ENCODE assay signal across 8 cellular contexts in the genomic region with DNA sequence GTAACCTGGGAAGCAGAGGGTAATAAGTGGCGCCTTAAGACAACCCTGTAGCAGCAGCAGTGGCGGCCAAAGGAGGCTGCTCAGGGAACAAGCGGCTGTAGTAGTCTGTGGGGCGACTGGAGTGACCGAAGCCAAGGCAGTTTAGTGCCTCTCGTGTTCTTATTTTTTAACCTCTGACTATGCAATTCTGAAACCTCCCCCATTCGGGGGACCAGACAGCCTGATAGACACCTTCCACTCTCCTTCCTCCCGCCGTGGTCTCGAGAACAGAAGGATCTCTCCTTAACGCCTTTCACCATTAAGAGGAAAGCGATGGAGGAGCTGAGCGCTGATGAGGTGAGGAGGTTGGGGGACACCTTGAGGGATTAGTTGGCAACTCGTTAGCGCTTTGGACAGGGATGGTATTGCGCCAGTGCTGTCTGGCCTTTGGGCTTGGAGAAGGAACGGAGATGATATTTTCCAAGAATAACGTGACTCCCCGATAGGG. TPM values are rescaled to one million over a fixed set of nuclear protein-coding genes. Genes with fewer than 3 reads are reported as not detected.
DNase-seq lines count a peak whose midpoint lies in the region; ATAC-seq and TF ChIP-seq lines count a peak whose summit lies in the region.

No MANE protein-coding gene starts in this region.

- POLR2A ChIA-PET in CD4-positive, alpha-beta memory T cell (lab: Charles Lee; ENCODE audit: partially characterized antibody), result interaction anchor here (0.8 to 1.7 kb wide), 7 partner anchors 12 to 397 kb away, joined by 3 to 5 read pairs (median 3); a partner anchor contains a TSS

- WGBS in ectodermal cell, 2 experiments, result 1% methylated on average over 19 of the region's 19 CpGs

- TF ChIP-seq CTCF in RWPE2 (IDR thresholded peaks at IDR 0.05; ENCODE audit: poor library complexity, severe bottlenecking) (no peak), type B pancreatic cell (conservative IDR thresholded peaks at IDR 0.05) (peak; percentile 13)

- DNase-seq in CD4-positive, alpha-beta memory T cell, result no peak
- DNase-seq in RWPE2 (ENCODE audit: low spot score), result no peak
- no peak for DNase-seq in type B pancreatic cell (ENCODE audit: extremely low spot score, unreplicated experiment)
- no peak for DNase-seq in iPS-NIHi11 (ENCODE audit: low spot score)

- peak overlapping the region; percentile 92 to 98 (median 97) for H3K27ac Mint-ChIP-seq in CD4-positive, alpha-beta memory T cell
- peak overlapping the region; percentile 88 for H3K27ac Mint-ChIP-seq in type B pancreatic cell

- CTCF ChIA-PET in CD4-positive, alpha-beta memory T cell (lab: Charles Lee; ENCODE audit: partially characterized antibody), result interaction anchor here (0.8 to 2.2 kb wide), 6 partner anchors 82 to 177 kb away, joined by 3 to 10 read pairs (median 5); a partner anchor contains a TSS

- intact Hi-C loops in CD4-positive, alpha-beta memory T cell (cut with micrococcal nuclease), result loop anchor here (2.0 to 10.0 kb wide), 7 partner anchors 91 to 446 kb away; a partner anchor contains a TSS

- H3K4me1 Mint-ChIP-seq in CD4-positive, alpha-beta memory T cell, result peaks cover 15 to 32% (median 25%) of the 10 kb centered on the region in 4 donors
- H3K4me1 Mint-ChIP-seq in type B pancreatic cell (ENCODE audit: unreplicated experiment), result peaks cover 23% of the 10 kb centered on the region

- no peaks in the 10 kb centered on the region for H3K9me3 ChIP-seq in CD4-positive, alpha-beta memory T cell (ENCODE audit: control insufficient read depth in 1 of 2, low read length in 2 of 2)
- no peaks in the 10 kb centered on the region for H3K9me3 ChIP-seq in RWPE2 (ENCODE audit: severe bottlenecking)
- no peaks in the 10 kb centered on the region for H3K9me3 ChIP-seq in ectodermal cell (ENCODE audit: control insufficient read depth, low read length)
- no peaks in the 10 kb centered on the region for H3K9me3 ChIP-seq in mononuclear cell (ENCODE audit: low read depth, low read length)

- peak overlapping the region; percentile 92 to 96 for H3K4me3 ChIP-seq in CD4-positive, alpha-beta memory T cell (ENCODE audit: low read length in 2 of 2)
- peak overlapping the region; percentile 63 for H3K4me3 ChIP-seq in RWPE2 (ENCODE audit: severe bottlenecking)
- peak overlapping the region; percentile 57 for H3K4me3 ChIP-seq in ectodermal cell (ENCODE audit: insufficient read depth, low read depth, low read length)
- peak overlapping the region; percentile 89 for H3K4me3 ChIP-seq in mononuclear cell (ENCODE audit: low read length)

- peaks cover 4 to 7% of the 10 kb centered on the region in 2 donors for H3K36me3 Mint-ChIP-seq in CD4-positive, alpha-beta memory T cell
- H3K36me3 Mint-ChIP-seq in type B pancreatic cell, result no peaks in the 10 kb centered on the region

- peaks cover 0 to 1% of the 10 kb centered on the region in 2 donors for H3K27me3 Mint-ChIP-seq in CD4-positive, alpha-beta memory T cell
- no peaks in the 10 kb centered on the region for H3K27me3 Mint-ChIP-seq in type B pancreatic cell

- peak overlapping the region; percentile 93 to 98 (median 95) for H3K4me3 Mint-ChIP-seq in CD4-positive, alpha-beta memory T cell
- peak overlapping the region; percentile 94 for H3K4me3 Mint-ChIP-seq in type B pancreatic cell

- H3K27ac ChIP-seq in CD4-positive, alpha-beta memory T cell (ENCODE audit: low read depth, low read length), result peak overlapping the region; percentile 84
- H3K27ac ChIP-seq in RWPE2 (ENCODE audit: poor library complexity, severe bottlenecking) (peak overlapping the region; percentile 81), ectodermal cell (ENCODE audit: insufficient read depth, low read depth, low read length, poor library complexity, severe bottlenecking) (peak overlapping the region; percentile 91)

- ATAC-seq in GM18861 (IDR thresholded peaks at IDR 0.05; ENCODE audit: unreplicated experiment) (peak; percentile 8), HG03175 (IDR thresholded peaks at IDR 0.05; ENCODE audit: unreplicated experiment) (peak; percentile 19), RWPE2 (ENCODE audit: low read depth) (peak; percentile 57)

- H3K9me3 Mint-ChIP-seq in CD4-positive, alpha-beta memory T cell, result no peaks in the 10 kb centered on the region
- H3K9me3 Mint-ChIP-seq in type B pancreatic cell, result no peaks in the 10 kb centered on the region

- H3K4me1 ChIP-seq in CD4-positive, alpha-beta memory T cell (ENCODE audit: insufficient read depth, low read length), result peaks cover 22% of the 10 kb centered on the region
- H3K4me1 ChIP-seq in RWPE2 (ENCODE audit: insufficient read depth, poor library complexity, severe bottlenecking), result peaks cover 14% of the 10 kb centered on the region
- H3K4me1 ChIP-seq in ectodermal cell (ENCODE audit: control insufficient read depth, insufficient read depth, low read length), result no peaks in the 10 kb centered on the region
- H3K4me1 ChIP-seq in mononuclear cell (ENCODE audit: insufficient read depth, low read length), result peaks cover 23% of the 10 kb centered on the region

- H3K36me3 ChIP-seq in CD4-positive, alpha-beta memory T cell (ENCODE audit: insufficient read depth, low read length), result no peaks in the 10 kb centered on the region
- H3K36me3 ChIP-seq in RWPE2 (ENCODE audit: low read depth), result peaks cover 21% of the 10 kb centered on the region
- no peaks in the 10 kb centered on the region for H3K36me3 ChIP-seq in ectodermal cell (ENCODE audit: control insufficient read depth, insufficient read depth, low read length)

- no peaks in the 10 kb centered on the region for H3K27me3 ChIP-seq in CD4-positive, alpha-beta memory T cell (ENCODE audit: insufficient read depth, low read length)
- H3K27me3 ChIP-seq in RWPE2 (ENCODE audit: insufficient read depth, poor library complexity, severe bottlenecking) (no peaks in the 10 kb centered on the region), ectodermal cell (ENCODE audit: control insufficient read depth, insufficient read depth, low read length, poor library complexity, severe bottlenecking) (no peaks in the 10 kb centered on the region), mononuclear cell (ENCODE audit: insufficient read depth, low read length) (no peaks in the 10 kb centered on the region)

RNA-seq across cellular contexts. Expression of a gene that starts 0.6 kb away (rescaled TPM):
- total RNA-seq in CD4-positive, alpha-beta memory T cell, result 10 to 100 TPM; 44.1 to 47.6 TPM
- polyA plus RNA-seq in CD4-positive, alpha-beta memory T cell, result 1 to 10 TPM; 4.6 to 9.8 TPM
- 77.3 TPM for polyA plus RNA-seq in ectodermal cell (2013, experiment 1 of 4)
- 78.0 TPM for polyA plus RNA-seq in ectodermal cell (2013, experiment 2 of 4)
- 52.7 TPM for polyA plus RNA-seq in ectodermal cell (2013, experiment 3 of 4)
- 57.8 TPM for polyA plus RNA-seq in ectodermal cell (2013, experiment 4 of 4)
- 26.7 TPM for total RNA-seq in mononuclear cell
- 55.1 and 58.7 TPM in 2 replicates for total RNA-seq in type B pancreatic cell (ENCODE audit: low replicate concordance)

RNA-seq across cellular contexts. Expression of a gene that starts 36.4 kb away (rescaled TPM):
- not detected for total RNA-seq in CD4-positive, alpha-beta memory T cell
- polyA plus RNA-seq in CD4-positive, alpha-beta memory T cell, result not detected
- polyA plus RNA-seq in ectodermal cell (2013, experiment 1 of 4), result 0.74 TPM
- polyA plus RNA-seq in ectodermal cell (2013, experiment 2 of 4), result 1.0 TPM
- 2.2 TPM for polyA plus RNA-seq in ectodermal cell (2013, experiment 3 of 4)
- 0.97 TPM for polyA plus RNA-seq in ectodermal cell (2013, experiment 4 of 4)
- total RNA-seq in mononuclear cell (19.1 TPM), type B pancreatic cell (ENCODE audit: low replicate concordance) (0.92 and 2.9 TPM in 2 replicates)
